32 cellular contexts compared by ENCODE assay signal in genomic region chr1:71693581-71693980, GRCh38.
"Had no signal": no experiment of that assay in that cellular context is flagged by ENCODE, and none has a peak within 500 bp of the region (broad histone marks: within the 10 kb centered on the region; RNA-seq: fewer than 3 reads in every experiment).

No MANE protein-coding gene starts in this region.

- H3K36me3 ChIP-seq: adrenal gland, breast epithelium, cardiac muscle cell, esophagus muscularis mucosa, gastroesophageal sphincter, heart right ventricle had no signal

- H3K4me3 ChIP-seq: adrenal gland, breast epithelium, cardiac muscle cell, esophagus muscularis mucosa, gastroesophageal sphincter, heart right ventricle, hepatocyte had no signal

- H3K9me3 ChIP-seq: adrenal gland, breast epithelium, esophagus muscularis mucosa, gastroesophageal sphincter, heart right ventricle had no signal

- DNase-seq: activated CD4-positive, alpha-beta memory T cell treated with anti-CD3 and anti-CD28 coated beads for 36 hours; activated CD4-positive, alpha-beta T cell treated with anti-CD3 and anti-CD28 coated beads for 36 hours; activated CD4-positive, alpha-beta T cell treated with anti-CD3 and anti-CD28 coated beads, Interleukin-2, amount 10 ng/mL, durations not matched to agents 24 days and 14 days; activated CD4-positive, CD25-positive, alpha-beta regulatory T cell; activated CD4-positive, CD25-positive, alpha-beta regulatory T cell treated with anti-CD3 and anti-CD28 coated beads, Interleukin-2, amount 50 U/mL, for 72 hours; activated CD8-positive, alpha-beta memory T cell treated with anti-CD3 and anti-CD28 coated beads, Interleukin-2, amount 10 ng/mL, durations not matched to agents 7 days and 5 days; activated CD8-positive, alpha-beta memory T cell treated with anti-CD3 and anti-CD28 coated beads, Interleukin-2, amount 50 U/mL, for 4 hours; activated CD8-positive, alpha-beta T cell treated with anti-CD3 and anti-CD28 coated beads, Interleukin-2, amount 10 ng/mL, durations not matched to agents 7 days and 5 days; activated effector memory CD4-positive, alpha-beta T cell treated with anti-CD3 and anti-CD28 coated beads, Interleukin-2, amount 50 U/mL, for 16 hours; activated naive CD4-positive, alpha-beta T cell treated with anti-CD3 and anti-CD28 coated beads for 36 hours; activated naive CD8-positive, alpha-beta T cell treated with anti-CD3 and anti-CD28 coated beads for 36 hours; activated naive CD8-positive, alpha-beta T cell treated with anti-CD3 and anti-CD28 coated beads, Interleukin-2, amount 50 U/mL, for 24 hours; activated T-cell treated with anti-CD3 and anti-CD28 coated beads, Interleukin-2, amount 50 U/mL, for 1 hour; activated T-cell treated with anti-CD3 and anti-CD28 coated beads, Interleukin-2, amount 50 U/mL, for 48 hours; adrenal gland; amygdala; aorta; central memory CD4-positive, alpha-beta T cell; cortex of kidney; dermis blood vessel endothelial cell; effector CD4-positive, alpha-beta T cell; effector memory CD8-positive, alpha-beta T cell; erythroblast; foreskin keratinocyte; heart right ventricle; T-helper 17 cell; T1000 had no signal

- H3K27me3 ChIP-seq: adrenal gland, breast epithelium, cardiac muscle cell, esophagus muscularis mucosa, foreskin keratinocyte, gastroesophageal sphincter, heart right ventricle, hepatocyte had no signal

- H3K27ac ChIP-seq: adrenal gland, breast epithelium, cardiac muscle cell, esophagus muscularis mucosa, foreskin keratinocyte, gastroesophageal sphincter, heart right ventricle, hepatocyte had no signal

- ATAC-seq: activated CD4-positive, alpha-beta T cell treated with anti-CD3 and anti-CD28 coated beads for 36 hours; activated CD8-positive, alpha-beta memory T cell treated with anti-CD3 and anti-CD28 coated beads, Interleukin-2, amount 10 ng/mL, durations not matched to agents 7 days and 5 days; activated CD8-positive, alpha-beta T cell treated with anti-CD3 and anti-CD28 coated beads, Interleukin-2, amount 10 ng/mL, durations not matched to agents 7 days and 5 days; activated naive CD8-positive, alpha-beta T cell treated with anti-CD3 and anti-CD28 coated beads, Interleukin-2, amount 50 U/mL, for 24 hours; effector memory CD8-positive, alpha-beta T cell; foreskin keratinocyte; gastroesophageal sphincter; heart right ventricle; T-helper 17 cell had no signal
